Comparison of ENCODE assay signal across 1 cellular context in the genomic region with DNA sequence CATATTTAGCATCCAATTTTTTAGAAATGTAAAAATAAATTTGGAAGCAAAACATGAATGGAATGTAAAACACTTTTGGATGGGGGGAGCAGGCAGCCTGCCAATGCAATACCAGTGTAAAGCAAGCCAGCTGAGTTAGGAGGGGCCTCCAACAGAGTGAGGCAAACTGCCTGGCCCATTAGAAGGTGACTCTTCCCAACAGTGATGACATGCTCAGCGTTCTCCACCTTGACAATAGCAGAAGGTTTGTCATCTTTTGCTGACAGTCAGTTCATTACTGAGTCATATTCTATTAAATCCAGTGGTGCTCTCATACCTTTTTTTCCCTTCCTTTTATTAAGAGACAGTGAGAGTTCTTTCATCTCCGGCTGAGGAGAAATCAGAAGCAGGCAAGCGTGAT.
TF ChIP-seq lines count a peak whose summit lies in the region.

No MANE protein-coding gene starts in this region.

TF ChIP-seq in HepG2, 621 proteins besides CTCF, POLR2A, EP300 and RAD21 (continued from another document):
- TF ChIP-seq ZNF256 (CRISPR knock-in tag; conservative IDR thresholded peaks at IDR 0.05) = no peak
- TF ChIP-seq ARNTL (CRISPR knock-in tag; IDR thresholded peaks at IDR 0.05) = no peak
- no peak for TF ChIP-seq SIN3B (IDR thresholded peaks at IDR 0.05; ENCODE audit: low read length)
- TF ChIP-seq ATF7 (IDR thresholded peaks at IDR 0.05) = no peak
- TF ChIP-seq ATF7 (CRISPR knock-in tag; IDR thresholded peaks at IDR 0.05) = no peak
- no peak for TF ChIP-seq ZNF441 (CRISPR knock-in tag; IDR thresholded peaks at IDR 0.05; ENCODE audit: borderline replicate concordance)
